In the genomic region with DNA sequence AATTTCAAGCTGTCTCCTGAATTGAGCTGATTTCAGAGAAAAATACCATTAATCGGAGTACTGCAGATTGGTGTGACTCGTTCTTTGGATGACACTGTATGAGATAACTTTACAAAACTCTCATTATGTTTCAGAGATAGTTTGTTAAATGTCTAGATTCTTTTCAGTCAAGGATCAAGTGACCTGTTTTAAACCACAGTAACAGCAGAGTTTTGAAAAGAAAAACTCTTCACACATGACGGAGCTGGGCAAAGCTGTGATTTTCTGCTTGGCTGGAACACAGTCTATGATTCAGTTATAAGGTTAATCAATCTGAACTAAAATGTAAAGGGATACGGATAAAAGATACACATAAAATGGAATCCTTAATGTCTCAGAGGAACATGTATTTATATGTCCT, we compare ENCODE assay signal across 22 cellular contexts.
"Had no signal": no experiment of that assay in that cellular context is flagged by ENCODE, and none has a peak within 500 bp of the region (broad histone marks: within the 10 kb centered on the region; RNA-seq: fewer than 3 reads in every experiment).

No MANE protein-coding gene starts in this region.

- H3K4me1 Mint-ChIP-seq: T-cell had no signal

- H3K4me3 Mint-ChIP-seq: activated CD8-positive, alpha-beta T cell treated with anti-CD3 and anti-CD28 coated beads for 36 hours; activated T-cell treated with anti-CD3 and anti-CD28 coated beads, Interleukin-2, amount 50 U/mL, for 24 hours; stimulated activated naive CD8-positive, alpha-beta T cell treated with anti-CD3 and anti-CD28 coated beads, Interleukin-15, Interleukin-2, amounts not matched to agents 100 ng/mL and 50 ng/mL, for 24 hours; T-cell had no signal

- H3K27ac Mint-ChIP-seq: activated CD8-positive, alpha-beta T cell treated with anti-CD3 and anti-CD28 coated beads for 36 hours; activated T-cell treated with anti-CD3 and anti-CD28 coated beads, Interleukin-2, amount 50 U/mL, for 24 hours; activated T-helper 2 cell treated with anti-CD3 and anti-CD28 coated beads, Interferon-gamma antibody, Interleukin-2, Interleukin-4, amounts not matched to agents 10 μg/mL and 5 μg/mL and 100 μg/mL, durations not matched to agents 14 hours and 24 hours and 36 hours; progenitor cell of endocrine pancreas; stimulated activated naive CD8-positive, alpha-beta T cell treated with anti-CD3 and anti-CD28 coated beads, Interleukin-15, Interleukin-2, amounts not matched to agents 100 ng/mL and 50 ng/mL, for 24 hours; T-cell had no signal

- H3K27me3 Mint-ChIP-seq: activated CD8-positive, alpha-beta T cell treated with anti-CD3 and anti-CD28 coated beads for 36 hours; activated T-cell treated with anti-CD3 and anti-CD28 coated beads, Interleukin-2, amount 50 U/mL, for 24 hours; progenitor cell of endocrine pancreas; stimulated activated naive CD8-positive, alpha-beta T cell treated with anti-CD3 and anti-CD28 coated beads, Interleukin-15, Interleukin-2, amounts not matched to agents 100 ng/mL and 50 ng/mL, for 24 hours; T-cell had no signal

- H3K27ac ChIP-seq: breast epithelium, esophagus muscularis mucosa, left ventricle myocardium inferior, skin epidermis, suprapubic skin, transverse colon, uterus had no signal

- H3K36me3 Mint-ChIP-seq: T-cell had no signal

- DNase-seq: activated CD4-positive, alpha-beta T cell treated with anti-CD3 and anti-CD28 coated beads for 48 hours; activated CD4-positive, CD25-positive, alpha-beta regulatory T cell; activated CD8-positive, alpha-beta T cell treated with anti-CD3 and anti-CD28 coated beads for 36 hours; activated naive CD4-positive, alpha-beta T cell treated with Interleukin-2 at 50 U/mL for 16 hours; activated T-cell treated with anti-CD3 and anti-CD28 coated beads, Interleukin-2, amount 50 U/mL, for 24 hours; anterior cingulate cortex; cerebellar nuclear complex; cortex of kidney; hypothalamus; left ventricle myocardium inferior; mammary epithelial cell; right cardiac atrium; T-cell; transverse colon; uterus had no signal

- ATAC-seq: activated CD8-positive, alpha-beta T cell treated with anti-CD3 and anti-CD28 coated beads for 36 hours; right cardiac atrium; T-cell had no signal
